In genomic region chr1:149979245-149979971, GRCh38 we compare ENCODE assay signal across 19 cellular contexts. TPM values are rescaled to one million over a fixed set of nuclear protein-coding genes. Genes with fewer than 3 reads are reported as not detected.
DNase-seq lines count a peak whose midpoint lies in the region; ATAC-seq, FAIRE-seq and TF ChIP-seq lines count a peak whose summit lies in the region.
"Had no signal": no experiment of that assay in that cellular context is flagged by ENCODE, and none has a peak within 500 bp of the region (broad histone marks: within the 10 kb centered on the region; RNA-seq: fewer than 3 reads in every experiment).

No MANE protein-coding gene starts in this region.

- TF ChIP-seq POLR2A in gastrocnemius medialis (IDR thresholded peaks at IDR 0.05): no peak

- TF ChIP-seq CTCF in D721Med (IDR thresholded peaks at IDR 0.05; ENCODE audit: insufficient read depth, missing control alignments) (no peak), GM20000 (IDR thresholded peaks at IDR 0.05; ENCODE audit: extremely low read depth, missing control alignments) (no peak), gastrocnemius medialis (IDR thresholded peaks at IDR 0.05 in 4 of 5, conservative IDR thresholded peaks at IDR 0.05 in 1 of 5) (no peak), osteocyte (IDR thresholded peaks at IDR 0.05) (no peak)

- H3K36me3 ChIP-seq in gastrocnemius medialis: peaks cover 0 to 25% of the 10 kb centered on the region in 2 donors

- H3K4me3 ChIP-seq in gastrocnemius medialis: no peak overlapping the region
- H3K4me3 ChIP-seq: left ventricle myocardium inferior had no signal

- DNase-seq in D721Med (ENCODE audit: insufficient read length, low spot score) (no peak), GM20000 (ENCODE audit: low spot score) (peak; percentile 15), gastrocnemius medialis (no peak), urothelium cell line (ENCODE audit: low spot score) (no peak), osteocyte (ENCODE audit: extremely low spot score, unreplicated experiment) (no peak), Right ventricle myocardium inferior (ENCODE audit: missing footprints) (no peak)
- DNase-seq in activated T-helper 2 cell treated with anti-CD3 and anti-CD28 coated beads, Interferon-gamma antibody, Interleukin-2, Interleukin-4, amounts not matched to agents 10 μg/mL and 5 μg/mL and 100 μg/mL, durations not matched to agents 14 hours and 24 hours and 36 hours (ENCODE audit: low spot score): no peak
- DNase-seq: activated CD8-positive, alpha-beta memory T cell treated with anti-CD3 and anti-CD28 coated beads for 24 hours; BE2C; cortex of kidney; foreskin keratinocyte; HCEC 1CT; left ventricle myocardium inferior; occipital lobe; T-helper 1 cell; WERI-Rb-1 had no signal

- FAIRE-seq in D721Med (lab: Jason Lieb, UNC): peak; percentile 55
- no peak for FAIRE-seq in urothelium cell line (lab: Jason Lieb, UNC)

- ATAC-seq in gastrocnemius medialis (no peak), Right ventricle myocardium inferior (no peak)
- ATAC-seq: foreskin keratinocyte, sciatic nerve had no signal

- no peaks in the 10 kb centered on the region for H3K27me3 ChIP-seq in gastrocnemius medialis
- H3K27me3 ChIP-seq: BE2C, foreskin keratinocyte had no signal

- H3K9me3 ChIP-seq in gastrocnemius medialis: no peaks in the 10 kb centered on the region
- H3K9me3 ChIP-seq: BE2C, left ventricle myocardium inferior had no signal

- peaks cover 29% of the 10 kb centered on the region for H3K4me1 Mint-ChIP-seq in activated T-helper 2 cell treated with anti-CD3 and anti-CD28 coated beads, Interferon-gamma antibody, Interleukin-2, Interleukin-4, amounts not matched to agents 10 μg/mL and 5 μg/mL and 100 μg/mL, durations not matched to agents 14 hours and 24 hours and 36 hours (ENCODE audit: low read depth)
- H3K4me1 Mint-ChIP-seq in osteocyte (ENCODE audit: unreplicated experiment): peaks cover 24% of the 10 kb centered on the region
- H3K4me1 Mint-ChIP-seq: brain had no signal

- no peak overlapping the region for H3K4me3 Mint-ChIP-seq in activated T-helper 2 cell treated with anti-CD3 and anti-CD28 coated beads, Interferon-gamma antibody, Interleukin-2, Interleukin-4, amounts not matched to agents 10 μg/mL and 5 μg/mL and 100 μg/mL, durations not matched to agents 14 hours and 24 hours and 36 hours (ENCODE audit: low read depth)
- no peak overlapping the region for H3K4me3 Mint-ChIP-seq in osteocyte (ENCODE audit: unreplicated experiment)
- H3K4me3 Mint-ChIP-seq: brain had no signal

- peaks cover 49 to 50% of the 10 kb centered on the region in 2 donors for H3K4me1 ChIP-seq in gastrocnemius medialis
- H3K4me1 ChIP-seq: BE2C had no signal

- in situ Hi-C loops in gastrocnemius medialis (cut with MboI; ENCODE audit: low sequenced_read_pairs in 4 of 4): no loop called here

- peak overlapping the region; percentile 33 for H3K27ac Mint-ChIP-seq in activated T-helper 2 cell treated with anti-CD3 and anti-CD28 coated beads, Interferon-gamma antibody, Interleukin-2, Interleukin-4, amounts not matched to agents 10 μg/mL and 5 μg/mL and 100 μg/mL, durations not matched to agents 14 hours and 24 hours and 36 hours
- no peak overlapping the region for H3K27ac Mint-ChIP-seq in osteocyte (ENCODE audit: unreplicated experiment)

- no peaks in the 10 kb centered on the region for H3K9me3 Mint-ChIP-seq in activated T-helper 2 cell treated with anti-CD3 and anti-CD28 coated beads, Interferon-gamma antibody, Interleukin-2, Interleukin-4, amounts not matched to agents 10 μg/mL and 5 μg/mL and 100 μg/mL, durations not matched to agents 14 hours and 24 hours and 36 hours
- H3K9me3 Mint-ChIP-seq in osteocyte (ENCODE audit: unreplicated experiment): no peaks in the 10 kb centered on the region
- H3K9me3 Mint-ChIP-seq: brain had no signal

- intact Hi-C loops in activated T-helper 2 cell treated with anti-CD3 and anti-CD28 coated beads, Interferon-gamma antibody, Interleukin-2, Interleukin-4, amounts not matched to agents 10 μg/mL and 5 μg/mL and 100 μg/mL, durations not matched to agents 14 hours and 24 hours and 36 hours (cut with micrococcal nuclease): no loop called here
- intact Hi-C loops in gastrocnemius medialis (cut with DNase I; ENCODE audit: low total_unique reads) (no loop called here), Right ventricle myocardium inferior (cut with DNase I) (no loop called here)

- H3K27ac ChIP-seq in gastrocnemius medialis: peak overlapping the region; percentile 64 to 77 (median 69)
- H3K27ac ChIP-seq: foreskin keratinocyte, KMS-11, left ventricle myocardium inferior, WERI-Rb-1 had no signal

- peaks cover 28% of the 10 kb centered on the region for H3K36me3 Mint-ChIP-seq in activated T-helper 2 cell treated with anti-CD3 and anti-CD28 coated beads, Interferon-gamma antibody, Interleukin-2, Interleukin-4, amounts not matched to agents 10 μg/mL and 5 μg/mL and 100 μg/mL, durations not matched to agents 14 hours and 24 hours and 36 hours (ENCODE audit: low read depth)
- peaks cover 17% of the 10 kb centered on the region for H3K36me3 Mint-ChIP-seq in osteocyte (ENCODE audit: unreplicated experiment)

- H3K27me3 Mint-ChIP-seq in activated T-helper 2 cell treated with anti-CD3 and anti-CD28 coated beads, Interferon-gamma antibody, Interleukin-2, Interleukin-4, amounts not matched to agents 10 μg/mL and 5 μg/mL and 100 μg/mL, durations not matched to agents 14 hours and 24 hours and 36 hours (ENCODE audit: low read depth): no peaks in the 10 kb centered on the region
- no peaks in the 10 kb centered on the region for H3K27me3 Mint-ChIP-seq in osteocyte (ENCODE audit: unreplicated experiment)
- H3K27me3 Mint-ChIP-seq: brain had no signal

RNA-seq across cellular contexts. Expression of gene OTUD7B, which starts 31.1 kb away (rescaled TPM):
- 26.1 and 28.2 TPM in 2 replicates for total RNA-seq in activated T-helper 2 cell treated with anti-CD3 and anti-CD28 coated beads, Interferon-gamma antibody, Interleukin-2, Interleukin-4, amounts not matched to agents 10 μg/mL and 5 μg/mL and 100 μg/mL, durations not matched to agents 14 hours and 24 hours and 36 hours
- total RNA-seq in gastrocnemius medialis: 10 to 100 TPM; 27.2 to 51.3 (median 43.6) TPM
- total RNA-seq in osteocyte: 25.1 and 26.2 TPM in 2 replicates
- 24.5 TPM for total RNA-seq in Right ventricle myocardium inferior

RNA-seq across cellular contexts. Expression of gene MTMR11, which starts 42.7 kb away (rescaled TPM):
- 5.2 and 5.5 TPM in 2 replicates for total RNA-seq in activated T-helper 2 cell treated with anti-CD3 and anti-CD28 coated beads, Interferon-gamma antibody, Interleukin-2, Interleukin-4, amounts not matched to agents 10 μg/mL and 5 μg/mL and 100 μg/mL, durations not matched to agents 14 hours and 24 hours and 36 hours
- 1 to 10 TPM; 1.2 to 4.6 (median 3.5) TPM for total RNA-seq in gastrocnemius medialis
- 13.5 and 14.8 TPM in 2 replicates for total RNA-seq in osteocyte
- total RNA-seq in Right ventricle myocardium inferior: 3.5 TPM

RNA-seq across cellular contexts. Expression of gene SF3B4, which starts 51.8 kb away (rescaled TPM):
- total RNA-seq in activated T-helper 2 cell treated with anti-CD3 and anti-CD28 coated beads, Interferon-gamma antibody, Interleukin-2, Interleukin-4, amounts not matched to agents 10 μg/mL and 5 μg/mL and 100 μg/mL, durations not matched to agents 14 hours and 24 hours and 36 hours: 109 and 113 TPM in 2 replicates
- total RNA-seq in gastrocnemius medialis: 10 to 100 TPM in 1 of 4 donors, 1 to 10 TPM in 3; 4.4 to 17.4 (median 8.1) TPM
- 68.1 and 71.9 TPM in 2 replicates for total RNA-seq in osteocyte
- total RNA-seq in Right ventricle myocardium inferior: 24.8 TPM
